ENCODE assay signal across 29 cellular contexts in genomic region chr7:70951271-70951962, GRCh38.
"Had no signal": no experiment of that assay in that cellular context is flagged by ENCODE, and none has a peak within 500 bp of the region (broad histone marks: within the 10 kb centered on the region; RNA-seq: fewer than 3 reads in every experiment).

No MANE protein-coding gene starts in this region.

- H3K27me3 ChIP-seq: esophagus muscularis mucosa, foreskin keratinocyte, gastroesophageal sphincter, heart left ventricle, hepatocyte, sigmoid colon, stomach, thyroid gland, upper lobe of left lung, uterus had no signal

- H3K79me2 ChIP-seq: hepatocyte had no signal

- ATAC-seq: foreskin keratinocyte; gastroesophageal sphincter; heart left ventricle; mucosa of descending colon; natural killer cell treated with Interleukin-12 subunit alpha and Interleukin-12 subunit beta and Interleukin-15 and Interleukin-18, amount 100 ng/mL, for 72 hours; right cardiac atrium; stimulated activated effector memory CD8-positive, alpha-beta T cell treated with anti-CD3 and anti-CD28 coated beads, Interleukin-12 subunit alpha, Interleukin-12 subunit beta, amount 100 ng/mL, for 72 hours had no signal

- H3K27ac ChIP-seq: dorsolateral prefrontal cortex, esophagus muscularis mucosa, foreskin keratinocyte, gastroesophageal sphincter, heart left ventricle, hepatocyte, prostate gland, sigmoid colon, stomach, thyroid gland, upper lobe of left lung, uterus had no signal

- DNase-seq: cerebellar nuclear complex; dorsolateral prefrontal cortex; effector CD4-positive, alpha-beta T cell; foreskin keratinocyte; heart left ventricle; immature natural killer cell; mucosa of descending colon; naive B cell; right cardiac atrium; sigmoid colon; stimulated activated CD4-positive, alpha-beta T cell treated with anti-CD3 and anti-CD28 coated beads, Interleukin-2, amount 100 ng/mL, for 24 hours; stimulated activated CD4-positive, alpha-beta T cell treated with anti-CD3 and anti-CD28 coated beads, Interleukin-4, amount 100 ng/mL, for 24 hours; stimulated activated naive CD4-positive, alpha-beta T cell treated with Interleukin-2 at 50 U/mL for 16 hours; stomach; thyroid gland; upper lobe of left lung; uterus had no signal

- H3K4me1 Mint-ChIP-seq: immature natural killer cell; memory B cell; naive B cell; neural crest cell; stimulated activated effector memory CD8-positive, alpha-beta T cell treated with anti-CD3 and anti-CD28 coated beads, Interleukin-12 subunit alpha, Interleukin-12 subunit beta, amount 100 ng/mL, for 72 hours had no signal

- H3K9me3 ChIP-seq: prostate gland, thyroid gland, uterus had no signal

- H3K36me3 Mint-ChIP-seq: immature natural killer cell; memory B cell; mesothelial cell of epicardium; naive B cell; natural killer cell treated with Interleukin-12 subunit alpha and Interleukin-12 subunit beta and Interleukin-15 and Interleukin-18, amount 100 ng/mL, for 72 hours; stimulated activated effector memory CD8-positive, alpha-beta T cell treated with anti-CD3 and anti-CD28 coated beads, Interleukin-12 subunit alpha, Interleukin-12 subunit beta, amount 100 ng/mL, for 72 hours had no signal

- H3K4me3 ChIP-seq: dorsolateral prefrontal cortex, esophagus muscularis mucosa, gastroesophageal sphincter, heart left ventricle, hepatocyte, lung, mucosa of descending colon, prostate gland, sigmoid colon, stomach, thyroid gland, upper lobe of left lung, uterus had no signal

- H3K4me1 ChIP-seq: esophagus muscularis mucosa, foreskin keratinocyte, gastroesophageal sphincter, heart left ventricle, prostate gland, sigmoid colon, stomach, thyroid gland, upper lobe of left lung, uterus had no signal

- H3K36me3 ChIP-seq: esophagus muscularis mucosa, gastroesophageal sphincter, heart left ventricle, prostate gland, sigmoid colon, stomach, thyroid gland, upper lobe of left lung, uterus had no signal

- H3K4me3 Mint-ChIP-seq: immature natural killer cell; memory B cell; mesothelial cell of epicardium; naive B cell; natural killer cell treated with Interleukin-12 subunit alpha and Interleukin-12 subunit beta and Interleukin-15 and Interleukin-18, amount 100 ng/mL, for 72 hours; neural crest cell; stimulated activated effector memory CD8-positive, alpha-beta T cell treated with anti-CD3 and anti-CD28 coated beads, Interleukin-12 subunit alpha, Interleukin-12 subunit beta, amount 100 ng/mL, for 72 hours had no signal

- H3K4me2 ChIP-seq: hepatocyte had no signal

- H3K27ac Mint-ChIP-seq: immature natural killer cell; memory B cell; mesothelial cell of epicardium; naive B cell; natural killer cell treated with Interleukin-12 subunit alpha and Interleukin-12 subunit beta and Interleukin-15 and Interleukin-18, amount 100 ng/mL, for 72 hours; stimulated activated effector memory CD8-positive, alpha-beta T cell treated with anti-CD3 and anti-CD28 coated beads, Interleukin-12 subunit alpha, Interleukin-12 subunit beta, amount 100 ng/mL, for 72 hours had no signal

- H3K27me3 Mint-ChIP-seq: memory B cell; naive B cell; natural killer cell treated with Interleukin-12 subunit alpha and Interleukin-12 subunit beta and Interleukin-15 and Interleukin-18, amount 100 ng/mL, for 72 hours had no signal

- FAIRE-seq: endothelial cell of umbilical vein, keratinocyte had no signal
